ENCODE assay signal across 18 cellular contexts in the genomic region with DNA sequence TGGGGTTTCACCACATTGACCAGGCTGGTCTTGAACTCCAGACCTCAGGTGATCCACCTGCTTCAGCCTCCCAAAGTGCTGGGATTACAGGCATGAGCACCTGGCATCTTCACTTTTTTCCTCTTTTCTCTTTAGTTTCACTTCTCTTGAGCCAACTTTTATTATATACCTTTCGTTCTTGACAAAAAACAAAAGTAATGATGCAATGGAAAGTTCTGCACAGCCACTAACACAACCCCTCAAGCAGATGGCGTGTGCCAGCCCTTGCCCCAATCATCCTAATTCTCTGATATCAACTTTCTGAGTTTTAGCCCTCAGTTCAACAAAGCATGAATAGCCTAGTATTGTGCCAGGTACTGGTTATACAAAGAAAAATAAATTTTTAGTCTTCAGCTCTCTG.
"Had no signal": no experiment of that assay in that cellular context is flagged by ENCODE, and none has a peak within 500 bp of the region (broad histone marks: within the 10 kb centered on the region; RNA-seq: fewer than 3 reads in every experiment).

No MANE protein-coding gene starts in this region.

- H3K27ac ChIP-seq: heart left ventricle, right lobe of liver, SK-N-MC, suprapubic skin, tibial artery had no signal

- H3K4me3 ChIP-seq: heart left ventricle, right lobe of liver, SK-N-MC, suprapubic skin, tibial artery had no signal

- ATAC-seq: activated naive CD8-positive, alpha-beta T cell treated with anti-CD3 and anti-CD28 coated beads, Interleukin-2, amount 50 U/mL, for 24 hours; heart left ventricle; naive thymus-derived CD4-positive, alpha-beta T cell; right lobe of liver had no signal

- H3K9me3 Mint-ChIP-seq: activated naive CD4-positive, alpha-beta T cell treated with anti-CD3 and anti-CD28 coated beads, Interleukin-2, amount 10 ng/mL, durations not matched to agents 7 days and 5 days; activated naive CD8-positive, alpha-beta T cell treated with anti-CD3 and anti-CD28 coated beads, Interleukin-2, amount 50 U/mL, for 24 hours had no signal

- H3K4me1 ChIP-seq: suprapubic skin, tibial artery had no signal

- H3K36me3 ChIP-seq: heart left ventricle, right lobe of liver, suprapubic skin, tibial artery had no signal

- H3K27ac Mint-ChIP-seq: activated naive CD4-positive, alpha-beta T cell treated with anti-CD3 and anti-CD28 coated beads, Interleukin-2, amount 10 ng/mL, durations not matched to agents 7 days and 5 days; activated naive CD8-positive, alpha-beta T cell treated with anti-CD3 and anti-CD28 coated beads, Interleukin-2, amount 50 U/mL, for 24 hours; naive thymus-derived CD4-positive, alpha-beta T cell had no signal

- H3K4me1 Mint-ChIP-seq: activated naive CD4-positive, alpha-beta T cell treated with anti-CD3 and anti-CD28 coated beads, Interleukin-2, amount 10 ng/mL, durations not matched to agents 7 days and 5 days had no signal

- H3K27me3 Mint-ChIP-seq: activated naive CD4-positive, alpha-beta T cell treated with anti-CD3 and anti-CD28 coated beads, Interleukin-2, amount 10 ng/mL, durations not matched to agents 7 days and 5 days; activated naive CD8-positive, alpha-beta T cell treated with anti-CD3 and anti-CD28 coated beads, Interleukin-2, amount 50 U/mL, for 24 hours; naive thymus-derived CD4-positive, alpha-beta T cell had no signal

- H3K9me3 ChIP-seq: right lobe of liver, tibial artery had no signal

- DNase-seq: activated gamma-delta T cell; activated naive CD4-positive, alpha-beta T cell treated with anti-CD3 and anti-CD28 coated beads, Interleukin-2, amount 10 ng/mL, durations not matched to agents 7 days and 5 days; activated naive CD8-positive, alpha-beta T cell treated with anti-CD3 and anti-CD28 coated beads, Interleukin-2, amount 50 U/mL, for 24 hours; activated T-cell treated with anti-CD3 and anti-CD28 coated beads for 4 hours; amygdala; caudate nucleus; foreskin fibroblast; heart left ventricle; hypothalamus; midbrain; naive thymus-derived CD4-positive, alpha-beta T cell; posterior cingulate gyrus; right lobe of liver; stimulated activated CD4-positive, alpha-beta T cell treated with anti-CD3 and anti-CD28 coated beads, Interleukin-4, amount 100 ng/mL, for 1 hour; T-helper 2 cell; tibial artery had no signal

- H3K27me3 ChIP-seq: heart left ventricle, right lobe of liver, suprapubic skin, tibial artery had no signal

- H3K4me3 Mint-ChIP-seq: activated naive CD4-positive, alpha-beta T cell treated with anti-CD3 and anti-CD28 coated beads, Interleukin-2, amount 10 ng/mL, durations not matched to agents 7 days and 5 days; activated naive CD8-positive, alpha-beta T cell treated with anti-CD3 and anti-CD28 coated beads, Interleukin-2, amount 50 U/mL, for 24 hours; naive thymus-derived CD4-positive, alpha-beta T cell had no signal
